ENCODE assay signal across 8 cellular contexts in the genomic region with DNA sequence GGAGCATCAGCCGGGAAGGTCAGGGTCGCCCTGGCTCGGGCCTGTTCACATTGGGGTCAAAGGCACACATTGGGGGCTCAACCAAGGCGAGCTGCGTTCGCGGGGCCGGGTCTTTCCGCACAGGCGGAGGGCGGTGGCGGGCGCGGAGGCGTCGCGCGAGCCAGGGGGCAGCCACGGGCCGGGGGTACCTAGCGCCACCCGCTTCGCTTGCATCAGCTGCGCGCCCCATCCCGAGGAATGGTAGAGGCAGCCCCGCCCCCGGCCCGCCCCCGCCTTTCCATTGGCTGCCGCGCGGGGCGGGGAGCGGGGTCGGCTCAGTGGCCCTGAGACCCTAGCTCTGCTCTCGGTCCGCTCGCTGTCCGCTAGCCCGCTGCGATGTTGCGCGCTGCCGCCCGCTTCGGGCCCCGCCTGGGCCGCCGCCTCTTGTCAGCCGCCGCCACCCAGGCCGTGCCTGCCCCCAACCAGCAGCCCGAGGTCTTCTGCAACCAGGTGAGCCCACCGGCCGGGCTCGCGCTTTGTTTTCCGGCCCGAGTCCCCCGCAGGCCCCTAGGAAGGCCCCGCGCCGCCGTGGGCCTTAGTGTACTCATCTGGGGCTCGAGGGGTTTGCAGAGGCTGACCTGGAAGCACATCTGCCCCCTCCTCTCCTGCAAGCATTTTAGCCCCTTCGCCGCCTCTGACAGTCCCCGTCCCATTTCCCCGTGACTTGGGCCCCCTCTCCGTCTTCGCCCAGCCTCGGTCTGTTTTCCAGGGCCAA.
DNase-seq lines count a peak whose midpoint lies in the region; ATAC-seq and TF ChIP-seq lines count a peak whose summit lies in the region.

Gene ALDH2, plus strand, starts transcription at position 326 of the 754 bp plus-strand sequence. Its CDS starts 50 bp downstream, at position 376.

- TF ChIP-seq POLR2A in GM19193 (IDR thresholded peaks at IDR 0.05; ENCODE audit: extremely low read depth, insufficient read depth, insufficient read length), result peak; percentile 59

- DNase-seq in AG09309 (ENCODE audit: low read depth) (no peak), NCI-H1694 treated with DMSO at 0.1 percent for 48 hours (lab: John Stamatoyannopoulos, UW) (peak; percentile 19), epithelial cell of prostate (ENCODE audit: low read depth, low spot score) (no peak), midbrain (lab: John Stamatoyannopoulos, UW) (peak; percentile 85)
- DNase-seq in activated CD8-positive, alpha-beta memory T cell treated with anti-CD3 and anti-CD28 coated beads, Interleukin-2, amount 50 U/mL, for 4 hours, result peak; percentile 52
- DNase-seq in stimulated activated naive CD8-positive, alpha-beta T cell treated with anti-CD3 and anti-CD28 coated beads, Interleukin-15, Interleukin-2, amounts not matched to agents 100 U/mL and 50 U/mL, for 24 hours, result peak; percentile 52

- peak; percentile 63 for ATAC-seq in stimulated activated naive CD8-positive, alpha-beta T cell treated with anti-CD3 and anti-CD28 coated beads, Interleukin-15, Interleukin-2, amounts not matched to agents 100 U/mL and 50 U/mL, for 24 hours
- no peak for ATAC-seq in GM19351 (IDR thresholded peaks at IDR 0.05; ENCODE audit: unreplicated experiment)

- H3K27ac ChIP-seq in epithelial cell of prostate, result peak within 1 kb of the TSS; percentile 28

- peak within 1 kb of the TSS; percentile 48 for H3K4me3 ChIP-seq in AG09309 (ENCODE audit: control insufficient read depth, low read depth, low read length)

- TF ChIP-seq CTCF in AG09309 (IDR thresholded peaks at IDR 0.05; ENCODE audit: control insufficient read depth, insufficient read depth, low read depth, low read length, missing control alignments), result no peak

Comparison
In these comparisons a context has a peak if more than half of its experiments do, and no peak if none do; other contexts are left out.
1. DNase-seq: peak in NCI-H1694 treated with DMSO at 0.1 percent for 48 hours (single experiment), activated CD8-positive, alpha-beta memory T cell treated with anti-CD3 and anti-CD28 coated beads, Interleukin-2, amount 50 U/mL, for 4 hours (single experiment), midbrain (single experiment) and stimulated activated naive CD8-positive, alpha-beta T cell treated with anti-CD3 and anti-CD28 coated beads, Interleukin-15, Interleukin-2, amounts not matched to agents 100 U/mL and 50 U/mL, for 24 hours (single experiment); none in AG09309 (single experiment) and epithelial cell of prostate (single experiment).